ENCODE assay signal across 20 cellular contexts in genomic region chr3:59850352-59850870, GRCh38.
"Had no signal": no experiment of that assay in that cellular context is flagged by ENCODE, and none has a peak within 500 bp of the region (broad histone marks: within the 10 kb centered on the region; RNA-seq: fewer than 3 reads in every experiment).

No MANE protein-coding gene starts in this region.

- ATAC-seq: esophagus mucosa; heart left ventricle; lower lobe of right lung; natural killer cell treated with Interleukin-12 subunit alpha and Interleukin-12 subunit beta and Interleukin-15 and Interleukin-18, amount 100 ng/mL, for 72 hours; right lobe of liver; stimulated activated effector memory CD8-positive, alpha-beta T cell treated with anti-CD3 and anti-CD28 coated beads, Interleukin-12 subunit alpha, Interleukin-12 subunit beta, amount 100 ng/mL, for 72 hours; stimulated activated naive CD8-positive, alpha-beta T cell treated with anti-CD3 and anti-CD28 coated beads, Interleukin-15, Interleukin-2, amounts not matched to agents 100 U/mL and 50 U/mL, for 24 hours had no signal

- DNase-seq: cortex of kidney; dorsolateral prefrontal cortex; effector CD8-positive, alpha-beta T cell; heart left ventricle; hypothalamus; left ventricle myocardium inferior; lower lobe of right lung; midbrain; occipital lobe; retina; right lobe of liver; stimulated activated CD4-positive, alpha-beta T cell treated with anti-CD3 and anti-CD28 coated beads, Interleukin-4, amount 100 ng/mL, for 1 hour; stimulated activated CD8-positive, alpha-beta memory T cell treated with anti-CD3 and anti-CD28 coated beads, Interleukin-4, amount 100 ng/mL, for 48 hours; stimulated activated naive CD8-positive, alpha-beta T cell treated with anti-CD3 and anti-CD28 coated beads, Interleukin-15, Interleukin-2, amounts not matched to agents 100 U/mL and 50 U/mL, for 24 hours; thyroid gland had no signal

- H3K36me3 ChIP-seq: heart left ventricle, left ventricle myocardium inferior, lower lobe of right lung, prostate gland, right lobe of liver, suprapubic skin, thyroid gland had no signal

- H3K4me3 ChIP-seq: dorsolateral prefrontal cortex, heart left ventricle, left ventricle myocardium inferior, lower lobe of right lung, prostate gland, right lobe of liver, suprapubic skin, thyroid gland had no signal

- H3K27me3 ChIP-seq: dorsolateral prefrontal cortex, heart left ventricle, right lobe of liver, suprapubic skin, thyroid gland had no signal
